In genomic region chr13:43732726-43733125, GRCh38 we compare ENCODE assay signal across 16 cellular contexts. TPM values are rescaled to one million over a fixed set of nuclear protein-coding genes. Genes with fewer than 3 reads are reported as not detected.
DNase-seq lines count a peak whose midpoint lies in the region; TF ChIP-seq lines count a peak whose summit lies in the region.
"Had no signal": no experiment of that assay in that cellular context is flagged by ENCODE, and none has a peak within 500 bp of the region (broad histone marks: within the 10 kb centered on the region; RNA-seq: fewer than 3 reads in every experiment).

No MANE protein-coding gene starts in this region.

- no peaks in the 10 kb centered on the region for H3K36me3 Mint-ChIP-seq in progenitor cell of endocrine pancreas (ENCODE audit: insufficient read depth)
- H3K36me3 Mint-ChIP-seq: CD4-positive, alpha-beta memory T cell had no signal

- no peak for TF ChIP-seq CTCF in progenitor cell of endocrine pancreas (IDR thresholded peaks at IDR 0.05; ENCODE audit: unreplicated experiment)

- peaks cover 8% of the 10 kb centered on the region for H3K4me1 Mint-ChIP-seq in progenitor cell of endocrine pancreas (ENCODE audit: low read depth)
- H3K4me1 Mint-ChIP-seq: CD4-positive, alpha-beta memory T cell had no signal

- no peaks in the 10 kb centered on the region for H3K9me3 Mint-ChIP-seq in progenitor cell of endocrine pancreas (ENCODE audit: low read depth)
- H3K9me3 Mint-ChIP-seq: CD4-positive, alpha-beta memory T cell had no signal

- peaks cover 3% of the 10 kb centered on the region for H3K27me3 Mint-ChIP-seq in progenitor cell of endocrine pancreas

- DNase-seq in NCI-H146 (lab: John Stamatoyannopoulos, UW): peak; percentile 57
- peak; percentile 1 for DNase-seq in NCI-H2227 (lab: John Stamatoyannopoulos, UW; ENCODE audit: unreplicated experiment)
- DNase-seq in SK-N-DZ (ENCODE audit: low spot score): peak; percentile 53
- DNase-seq in retina: peak; percentile 69
- no peak for DNase-seq in RPMI8226
- no peak for DNase-seq in progenitor cell of endocrine pancreas (ENCODE audit: low spot score, unreplicated experiment)
- no peak for DNase-seq in NCI-H524 treated with DMSO at 0.1 percent for 48 hours (lab: John Stamatoyannopoulos, UW)
- DNase-seq: C1 segment of cervical spinal cord; Caco-2; CD4-positive, alpha-beta memory T cell; DMS153; DND-41; GM23248; H7; HCEC 1CT had no signal

- no peak overlapping the region for H3K4me3 Mint-ChIP-seq in progenitor cell of endocrine pancreas (ENCODE audit: low read depth)
- H3K4me3 Mint-ChIP-seq: CD4-positive, alpha-beta memory T cell had no signal

- no peak overlapping the region for H3K27ac Mint-ChIP-seq in progenitor cell of endocrine pancreas
- H3K27ac Mint-ChIP-seq: CD4-positive, alpha-beta memory T cell had no signal

RNA-seq across cellular contexts. Expression of gene ENOX1, which starts 54.0 kb away (rescaled TPM):
- 30.9 and 31.8 TPM in 2 replicates for polyA plus RNA-seq in SK-N-DZ (2014; cell fraction: cytosol; rRNA removed)
- polyA plus RNA-seq in SK-N-DZ (2014; cell fraction: nucleus; rRNA removed): 14.9 and 17.1 TPM in 2 replicates
- total RNA-seq in progenitor cell of endocrine pancreas: 2.2 and 2.5 TPM in 2 replicates
- total RNA-seq: A172; CD4-positive, alpha-beta memory T cell had no signal
- polyA plus RNA-seq: CD4-positive, alpha-beta memory T cell had no signal

Comparison
In these comparisons a context has a peak if more than half of its experiments do, and no peak if none do; other contexts are left out.
1. DNase-seq: peak in NCI-H146 (single experiment), NCI-H2227 (single experiment), SK-N-DZ (single experiment) and retina (single experiment); none in RPMI8226 (single experiment), progenitor cell of endocrine pancreas (single experiment) and NCI-H524 treated with DMSO at 0.1 percent for 48 hours (single experiment).